13 cellular contexts compared by ENCODE assay signal in the genomic region with DNA sequence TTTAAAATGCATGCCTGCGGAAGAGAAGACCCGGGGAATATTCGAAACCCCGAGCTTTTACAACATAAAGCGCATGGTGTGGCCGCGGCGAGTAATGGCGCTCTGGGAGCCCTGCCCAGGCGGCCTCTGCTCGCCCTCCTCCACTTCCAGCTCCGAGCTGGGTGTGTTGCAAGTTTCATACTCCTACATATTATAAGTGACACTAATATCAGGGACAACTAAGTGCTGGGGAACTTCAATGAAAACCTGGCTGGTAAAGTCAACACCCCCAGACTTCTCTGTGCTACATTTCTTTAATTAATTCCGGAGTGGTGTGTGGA. TPM values are rescaled to one million over a fixed set of nuclear protein-coding genes. Genes with fewer than 3 reads are reported as not detected.
DNase-seq lines count a peak whose midpoint lies in the region; ATAC-seq and TF ChIP-seq lines count a peak whose summit lies in the region.
"Had no signal": no experiment of that assay in that cellular context is flagged by ENCODE, and none has a peak within 500 bp of the region (broad histone marks: within the 10 kb centered on the region; RNA-seq: fewer than 3 reads in every experiment).

No MANE protein-coding gene starts in this region.

- H3K36me3 ChIP-seq in cardiac muscle cell, result no peaks in the 10 kb centered on the region
- H3K36me3 ChIP-seq in lower lobe of right lung, result no peaks in the 10 kb centered on the region
- no peaks in the 10 kb centered on the region for H3K36me3 ChIP-seq in transverse colon
- no peaks in the 10 kb centered on the region for H3K36me3 ChIP-seq in psoas muscle (ENCODE audit: insufficient read depth in 1 of 2, low read depth in 1 of 2)

- ATAC-seq in left cardiac atrium (no peak), lower lobe of right lung (peak; percentile 29 to 58), psoas muscle (no peak), GM21526 (IDR thresholded peaks at IDR 0.05; ENCODE audit: low FRiP score, unreplicated experiment) (no peak)
- ATAC-seq: stimulated activated naive B cell treated with anti-CD40 and anti-IgM and Interleukin-4, amounts not matched to agents 10 μg/mL and 1 μg/mL and 100 μg/mL, for 72 hours had no signal

- DNase-seq in cardiac muscle cell (ENCODE audit: low read depth in 1 of 2, low spot score in 1 of 2), result peak; percentile 29 to 44
- DNase-seq in left cardiac atrium, result no peak
- DNase-seq in coronary artery (ENCODE audit: low spot score), result peak; percentile 43
- DNase-seq in lower lobe of right lung, result no peak
- peak; percentile 25 for DNase-seq in transverse colon
- DNase-seq in psoas muscle, result no peak
- no peak for DNase-seq in KG1 (lab: John Stamatoyannopoulos, UW)
- DNase-seq: activated CD4-positive, CD25-positive, alpha-beta regulatory T cell; amygdala; stimulated activated naive B cell treated with anti-CD40 and anti-IgM and Interleukin-4, amounts not matched to agents 10 μg/mL and 1 μg/mL and 100 μg/mL, for 72 hours had no signal

- H3K4me1 ChIP-seq in cardiac muscle cell (ENCODE audit: low read depth), result no peaks in the 10 kb centered on the region
- peaks cover 47% of the 10 kb centered on the region for H3K4me1 ChIP-seq in lower lobe of right lung
- peaks cover 7 to 42% (median 24%) of the 10 kb centered on the region in 4 donors for H3K4me1 ChIP-seq in transverse colon
- H3K4me1 ChIP-seq in psoas muscle, result no peaks in the 10 kb centered on the region
- H3K4me1 ChIP-seq: parathyroid adenoma had no signal

- H3K27ac ChIP-seq in cardiac muscle cell, result no peak overlapping the region
- no peak overlapping the region for H3K27ac ChIP-seq in coronary artery
- no peak overlapping the region for H3K27ac ChIP-seq in lower lobe of right lung
- H3K27ac ChIP-seq in transverse colon, result no peak overlapping the region
- H3K27ac ChIP-seq in psoas muscle, result no peak overlapping the region
- H3K27ac ChIP-seq: parathyroid adenoma had no signal

- 11 to 43% methylated on average over 1 to 13 of the region's 13 CpGs for WGBS in transverse colon (ENCODE audit: low coverage in 1 of 2), 2 donors
- WGBS in psoas muscle, 3 donors, result 25 to 31% (median 31%) methylated on average over 13 of the region's 13 CpGs

- peak overlapping the region; percentile 7 for H3K4me3 ChIP-seq in cardiac muscle cell
- no peak overlapping the region for H3K4me3 ChIP-seq in coronary artery
- no peak overlapping the region for H3K4me3 ChIP-seq in lower lobe of right lung
- H3K4me3 ChIP-seq in transverse colon, result peak overlapping the region in 1 of 4 donors; percentile 5
- H3K4me3 ChIP-seq in psoas muscle, result no peak overlapping the region
- H3K4me3 ChIP-seq: lung had no signal

- TF ChIP-seq EP300 in transverse colon (IDR thresholded peaks at IDR 0.05; ENCODE audit: low read depth), result no peak

- in situ Hi-C loops in transverse colon (cut with MboI; ENCODE audit: low pct_ligation_motif_present in 1 of 4, low pct_unique_long_range_greater_than_20kb in 1 of 4, low sequenced_read_pairs in 3 of 4), result no loop called here

- no peak for TF ChIP-seq CTCF in cardiac muscle cell (IDR thresholded peaks at IDR 0.05; ENCODE audit: low read depth, low read length)
- no peak for TF ChIP-seq CTCF in coronary artery (IDR thresholded peaks at IDR 0.05)
- no peak for TF ChIP-seq CTCF in lower lobe of right lung (IDR thresholded peaks at IDR 0.05)
- peak in 2 of 5 experiments; percentile 9 to 29 for TF ChIP-seq CTCF in transverse colon (IDR thresholded peaks at IDR 0.05)
- no peak for TF ChIP-seq CTCF in psoas muscle (IDR thresholded peaks at IDR 0.05)

- H3K9me3 ChIP-seq in cardiac muscle cell (ENCODE audit: low read depth) (no peaks in the 10 kb centered on the region), lower lobe of right lung (no peaks in the 10 kb centered on the region), transverse colon (no peaks in the 10 kb centered on the region), psoas muscle (no peaks in the 10 kb centered on the region)

- TF ChIP-seq POLR2A in transverse colon (IDR thresholded peaks at IDR 0.05), result no peak

- H3K27me3 ChIP-seq in cardiac muscle cell, result peaks cover 100% of the 10 kb centered on the region
- H3K27me3 ChIP-seq in lower lobe of right lung (ENCODE audit: low read depth), result peaks cover 93% of the 10 kb centered on the region
- peaks cover 100% of the 10 kb centered on the region for H3K27me3 ChIP-seq in transverse colon
- peaks cover 2 to 100% (median 35%) of the 10 kb centered on the region in 3 donors for H3K27me3 ChIP-seq in psoas muscle (ENCODE audit: insufficient read depth in 3 of 3, low read length in 2 of 3)

- intact Hi-C loops in left cardiac atrium (cut with DNase I), result no loop called here
- intact Hi-C loops in lower lobe of right lung (cut with DNase I), result no loop called here
- intact Hi-C loops in transverse colon (cut with DNase I; ENCODE audit: low total_unique reads), result no loop called here
- intact Hi-C loops in psoas muscle (cut with DNase I), result no loop called here

RNA-seq across cellular contexts. Expression of gene SIM2, which starts 11.8 kb away (rescaled TPM):
- not detected in 2 replicates for total RNA-seq in cardiac muscle cell
- 0.05 and 0.31 TPM in 2 replicates for polyA plus RNA-seq in cardiac muscle cell
- total RNA-seq in left cardiac atrium, result not detected
- not detected for total RNA-seq in lower lobe of right lung
- total RNA-seq in transverse colon, result under 1 TPM in 1 of 4 donors, not detected in 3; 0.32 TPM
- total RNA-seq in psoas muscle, result 1 to 10 TPM in 2 of 4 donors, under 1 TPM in 2; 0.08 to 3.0 (median 0.77) TPM
- polyA plus RNA-seq in psoas muscle, result under 1 TPM; 0.06 to 0.14 (median 0.13) TPM
- total RNA-seq: lung had no signal
- polyA plus RNA-seq: lung had no signal

Comparison
In these comparisons a context has a peak if more than half of its experiments do, and no peak if none do; other contexts are left out.
1. DNase-seq: peak in cardiac muscle cell (2 of 2), coronary artery (single experiment) and transverse colon (single experiment); none in left cardiac atrium (single experiment), lower lobe of right lung (single experiment), psoas muscle (0 of 2) and KG1 (single experiment).
2. ATAC-seq: peak in lower lobe of right lung (2 of 2); none in left cardiac atrium (0 of 2), psoas muscle (0 of 4) and GM21526 (single experiment).